In genomic region chr22:29641052-29641780, GRCh38 we compare ENCODE assay signal across 1 cellular context.
TF ChIP-seq lines count a peak whose summit lies in the region.

No MANE protein-coding gene starts in this region.

TF ChIP-seq in IMR-90, 13 proteins besides CTCF, POLR2A, EP300 and RAD21:
- TF ChIP-seq USF2 (IDR thresholded peaks at IDR 0.05; ENCODE audit: low read depth, low read length) = no peak
- no peak for TF ChIP-seq CEBPB (IDR thresholded peaks at IDR 0.05; ENCODE audit: low read depth, low read length)
- TF ChIP-seq SMC3 (IDR thresholded peaks at IDR 0.05; ENCODE audit: low read depth, low read length) = no peak
- no peak for TF ChIP-seq RCOR1 (IDR thresholded peaks at IDR 0.05; ENCODE audit: insufficient replicate concordance, low read length)
- no peak for TF ChIP-seq BHLHE40 (IDR thresholded peaks at IDR 0.05; ENCODE audit: low read depth, low read length)
- TF ChIP-seq FOS (IDR thresholded peaks at IDR 0.05; ENCODE audit: low read depth, low read length) = no peak
- TF ChIP-seq MXI1 (IDR thresholded peaks at IDR 0.05; ENCODE audit: borderline replicate concordance, low read depth, low read length) = no peak
- no peak for TF ChIP-seq MAZ (IDR thresholded peaks at IDR 0.05; ENCODE audit: borderline replicate concordance, low read depth, low read length)
- no peak for TF ChIP-seq NFE2L2 (IDR thresholded peaks at IDR 0.05; ENCODE audit: low read depth, low read length)
- no peak for TF ChIP-seq CHD1 (IDR thresholded peaks at IDR 0.05; ENCODE audit: low read depth, low read length)
- TF ChIP-seq MAFK (IDR thresholded peaks at IDR 0.05; ENCODE audit: low read depth, low read length) = no peak
- TF ChIP-seq RFX5 (IDR thresholded peaks at IDR 0.05; ENCODE audit: low read depth, low read length) = no peak
- TF ChIP-seq ELK1 (IDR thresholded peaks at IDR 0.05; ENCODE audit: borderline replicate concordance, low read depth, low read length) = no peak
